In the genomic region with DNA sequence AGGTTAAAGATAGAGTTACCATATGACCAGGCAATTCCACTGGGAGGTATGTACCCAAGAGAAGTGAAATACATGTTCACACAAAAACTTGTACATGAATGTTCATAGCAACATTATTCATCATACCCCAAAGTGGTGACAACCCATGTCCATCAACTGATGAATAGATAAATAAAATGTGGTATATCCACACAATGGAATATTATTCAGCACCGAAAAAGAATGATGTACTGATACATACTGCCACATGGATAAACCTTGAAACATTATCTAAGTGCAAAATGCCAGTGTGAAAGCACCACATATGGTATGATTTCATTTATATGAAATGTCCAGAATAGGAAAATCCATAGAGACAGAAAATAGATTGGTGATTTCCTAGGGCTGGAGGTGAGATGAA, we compare ENCODE assay signal across 28 cellular contexts.
"Had no signal": no experiment of that assay in that cellular context is flagged by ENCODE, and none has a peak within 500 bp of the region (broad histone marks: within the 10 kb centered on the region; RNA-seq: fewer than 3 reads in every experiment).

No MANE protein-coding gene starts in this region.

- H3K4me3 ChIP-seq: colonic mucosa, esophagus squamous epithelium, gastrocnemius medialis, heart right ventricle, left lung, lower lobe of right lung, mucosa of descending colon had no signal

- H3K4me3 Mint-ChIP-seq: dendritic cell treated with granulocyte-macrophage colony-stimulating factor and Interleukin-4, amounts not matched to agents 40 ng/mL and 50 ng/mL, for 4 days; effector memory CD8-positive, alpha-beta T cell; endodermal cell; mesothelial cell of epicardium; naive B cell had no signal

- DNase-seq: colonic mucosa; cortex of kidney; effector CD8-positive, alpha-beta T cell; effector memory CD8-positive, alpha-beta T cell; endodermal cell; erythroblast; esophagus squamous epithelium; foreskin fibroblast; foreskin melanocyte; gastrocnemius medialis; glutamatergic neuron; head of caudate nucleus; heart right ventricle; hippocampal formation; left cardiac atrium; left lung; left ventricle myocardium superior; lower lobe of right lung; mesenchymal stem cell; mucosa of descending colon; naive B cell had no signal

- FAIRE-seq: endometrium, islet of Langerhans, keratinocyte had no signal

- H3K27me3 ChIP-seq: colonic mucosa, gastrocnemius medialis, heart right ventricle, left lung had no signal

- H3K36me3 ChIP-seq: colonic mucosa, esophagus squamous epithelium, gastrocnemius medialis, heart right ventricle, left lung, lower lobe of right lung had no signal

- H3K4me1 Mint-ChIP-seq: endodermal cell, mesothelial cell of epicardium, naive B cell had no signal

- H3K9me3 Mint-ChIP-seq: dendritic cell treated with granulocyte-macrophage colony-stimulating factor and Interleukin-4, amounts not matched to agents 40 ng/mL and 50 ng/mL, for 4 days; effector memory CD8-positive, alpha-beta T cell had no signal

- ATAC-seq: effector memory CD8-positive, alpha-beta T cell; esophagus mucosa; gastrocnemius medialis; heart right ventricle; left cardiac atrium; left lung; left ventricle myocardium superior; lower lobe of right lung; mucosa of descending colon had no signal

- H3K27ac Mint-ChIP-seq: dendritic cell treated with granulocyte-macrophage colony-stimulating factor and Interleukin-4, amounts not matched to agents 40 ng/mL and 50 ng/mL, for 4 days; endodermal cell; mesothelial cell of epicardium had no signal

- H3K27ac ChIP-seq: colonic mucosa, epithelial cell of prostate, esophagus squamous epithelium, gastrocnemius medialis, heart right ventricle, left lung, lower lobe of right lung had no signal

- H3K4me1 ChIP-seq: colonic mucosa, gastrocnemius medialis, heart right ventricle, left lung, lower lobe of right lung had no signal

- H3K9me3 ChIP-seq: colonic mucosa, esophagus squamous epithelium, gastrocnemius medialis, left lung, lower lobe of right lung, mucosa of descending colon had no signal

- H3K36me3 Mint-ChIP-seq: mesothelial cell of epicardium, naive B cell had no signal
